16 cellular contexts compared by ENCODE assay signal in the genomic region with DNA sequence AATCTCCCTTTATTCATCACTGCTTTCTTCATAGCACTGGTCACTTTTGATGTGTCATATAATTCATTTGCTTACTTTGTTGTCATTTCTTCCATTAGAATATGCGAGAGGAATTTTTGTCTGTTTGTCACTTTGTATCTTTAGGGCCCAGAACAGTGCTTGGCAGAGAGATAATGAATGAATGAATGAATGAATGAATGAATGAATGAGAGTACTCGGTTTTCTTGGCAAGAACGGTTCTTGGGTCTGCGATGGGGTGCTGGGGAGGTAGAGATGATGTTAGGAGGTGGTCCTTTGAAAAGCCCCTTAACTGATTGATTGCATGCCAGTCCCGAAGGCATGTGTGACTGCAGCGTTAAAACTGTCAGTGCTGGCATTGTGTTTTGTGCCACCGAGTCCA. TPM values are rescaled to one million over a fixed set of nuclear protein-coding genes. Genes with fewer than 3 reads are reported as not detected.
DNase-seq lines count a peak whose midpoint lies in the region; FAIRE-seq and TF ChIP-seq lines count a peak whose summit lies in the region.
"Had no signal": no experiment of that assay in that cellular context is flagged by ENCODE, and none has a peak within 500 bp of the region (broad histone marks: within the 10 kb centered on the region; RNA-seq: fewer than 3 reads in every experiment).

No MANE protein-coding gene starts in this region.

- intact Hi-C loops in Calu3 (cut with micrococcal nuclease; ENCODE audit: unreplicated experiment) (loop anchor here (10.0 kb wide), 1 partner anchor 207 kb away; no protein-coding TSS in a partner anchor), ascending aorta (cut with DNase I) (loop anchor here (5.0 kb wide), 2 partner anchors 100 to 105 kb away; no protein-coding TSS in a partner anchor), kidney (cut with DNase I) (no loop called here)

- H3K4me1 Mint-ChIP-seq in Calu3 (ENCODE audit: low read depth, unreplicated experiment): peaks cover 39% of the 10 kb centered on the region

- H3K27ac ChIP-seq in ascending aorta: peak overlapping the region; percentile 62 to 77
- peak overlapping the region; percentile 75 to 77 for H3K27ac ChIP-seq in kidney (ENCODE audit: low read depth in 2 of 2, low read length in 2 of 2)
- peak overlapping the region; percentile 93 for H3K27ac ChIP-seq in substantia nigra (ENCODE audit: low read depth, low read length, poor library complexity, severe bottlenecking)
- H3K27ac ChIP-seq: PC-9 had no signal

- H3K36me3 Mint-ChIP-seq in Calu3 (ENCODE audit: insufficient read depth, unreplicated experiment): peaks cover 89% of the 10 kb centered on the region

- H3K9me3 Mint-ChIP-seq in Calu3 (ENCODE audit: low read depth, unreplicated experiment): no peaks in the 10 kb centered on the region
- H3K9me3 Mint-ChIP-seq: GM23338 had no signal

- TF ChIP-seq CTCF in Calu3 (IDR thresholded peaks at IDR 0.05; ENCODE audit: unreplicated experiment) (no peak), ascending aorta (IDR thresholded peaks at IDR 0.05) (no peak), kidney (IDR thresholded peaks at IDR 0.05; ENCODE audit: borderline replicate concordance, extremely low read depth, insufficient read depth) (no peak)

- peaks cover 59 to 70% of the 10 kb centered on the region in 2 donors for H3K36me3 ChIP-seq in ascending aorta
- H3K36me3 ChIP-seq in kidney (ENCODE audit: control insufficient read depth in 1 of 2, insufficient read depth in 2 of 2, low read length in 2 of 2): peaks cover 45 to 56% of the 10 kb centered on the region in 2 donors

- H3K4me3 ChIP-seq in ascending aorta (no peak overlapping the region), kidney (ENCODE audit: low read length in 2 of 2) (no peak overlapping the region)
- H3K4me3 ChIP-seq: GM23338, PC-9 had no signal

- H3K9ac ChIP-seq in kidney (ENCODE audit: low read length in 2 of 2): no peak overlapping the region

- H3K4me1 ChIP-seq in ascending aorta (peaks cover 3 to 25% of the 10 kb centered on the region in 2 donors), kidney (ENCODE audit: control insufficient read depth in 1 of 2, insufficient read depth in 1 of 2, low read depth in 1 of 2, low read length in 2 of 2) (peaks cover 5 to 21% of the 10 kb centered on the region in 2 donors)

- FAIRE-seq in kidney (lab: Jason Lieb, UNC): no peak
- FAIRE-seq in HTR-8/SVneo (lab: Jason Lieb, UNC): no peak

- H3K27me3 ChIP-seq in ascending aorta: no peaks in the 10 kb centered on the region

- BruUV-seq in Calu3 (replicated peaks; lab: Mats Ljungman, UMichigan): no TSS peak

- CTCF ChIA-PET in Calu3 (lab: Charles Lee): no interaction called here

- DNase-seq in Calu3: no peak
- no peak for DNase-seq in ascending aorta (ENCODE audit: low spot score in 2 of 2)
- no peak for DNase-seq in kidney
- no peak for DNase-seq in substantia nigra (lab: John Stamatoyannopoulos, UW)
- DNase-seq in NK-92 treated with Interleukin-12 subunit alpha and Interleukin-12 subunit beta, amount 100 ng/mL, for 24 hours (lab: John Stamatoyannopoulos, UW): no peak
- no peak for DNase-seq in middle frontal gyrus (ENCODE audit: extremely low spot score, low spot score)
- no peak for DNase-seq in HTR-8/SVneo (ENCODE audit: insufficient read length, low spot score)
- DNase-seq: DMS153, EL, KG1, NCI-H1048, NCI-H226, NCI-H526, PC-9 had no signal

- peak overlapping the region; percentile 8 for H3K27ac Mint-ChIP-seq in Calu3 (ENCODE audit: unreplicated experiment)

- no peak overlapping the region for H3K4me3 Mint-ChIP-seq in Calu3 (ENCODE audit: low read depth, unreplicated experiment)
- H3K4me3 Mint-ChIP-seq: GM23338 had no signal

- H3K9me3 ChIP-seq in ascending aorta (no peaks in the 10 kb centered on the region), kidney (ENCODE audit: control insufficient read depth in 1 of 2, low read length in 2 of 2) (no peaks in the 10 kb centered on the region)

- no peaks in the 10 kb centered on the region for H3K27me3 Mint-ChIP-seq in Calu3 (ENCODE audit: unreplicated experiment)

RNA-seq across cellular contexts. Expression of gene LRRTM2, which starts 52.4 kb away (rescaled TPM):
- total RNA-seq in Calu3 (2022): not detected in 2 replicates
- not detected for total RNA-seq in ascending aorta
- 0.03 TPM for total RNA-seq in kidney
- polyA plus RNA-seq in kidney (ENCODE audit: insufficient read depth, low read depth, low replicate concordance): not detected
- total RNA-seq: GM23338, M059J, PC-9 had no signal
